15 cellular contexts compared by ENCODE assay signal in genomic region chr10:132670546-132670945, GRCh38.
"Had no signal": no experiment of that assay in that cellular context is flagged by ENCODE, and none has a peak within 500 bp of the region (broad histone marks: within the 10 kb centered on the region; RNA-seq: fewer than 3 reads in every experiment).

No MANE protein-coding gene starts in this region.

- H3K27me3 ChIP-seq: pancreas, vagina had no signal

- H3K4me3 Mint-ChIP-seq: activated CD4-positive, alpha-beta T cell treated with anti-CD3 and anti-CD28 coated beads, Interleukin-2, amount 10 ng/mL, durations not matched to agents 7 days and 5 days; activated naive CD4-positive, alpha-beta T cell treated with anti-CD3 and anti-CD28 coated beads, Interleukin-2, amount 50 U/mL, for 24 hours; brain; nephron had no signal

- DNase-seq: activated CD4-positive, alpha-beta T cell treated with anti-CD3 and anti-CD28 coated beads, Interleukin-2, amount 10 ng/mL, durations not matched to agents 7 days and 5 days; activated CD8-positive, alpha-beta memory T cell treated with anti-CD3 and anti-CD28 coated beads for 24 hours; amygdala; cerebellar nuclear complex; dermis blood vessel endothelial cell; left cardiac atrium; mammary epithelial cell; T1000 had no signal

- H3K4me3 ChIP-seq: pancreas, vagina had no signal

- H3K27ac ChIP-seq: pancreas, vagina had no signal

- H3K27ac Mint-ChIP-seq: activated CD4-positive, alpha-beta T cell treated with anti-CD3 and anti-CD28 coated beads, Interleukin-2, amount 10 ng/mL, durations not matched to agents 7 days and 5 days; activated naive CD4-positive, alpha-beta T cell treated with anti-CD3 and anti-CD28 coated beads, Interleukin-2, amount 50 U/mL, for 24 hours; activated T-helper 2 cell treated with anti-CD3 and anti-CD28 coated beads, Interferon-gamma antibody, Interleukin-2, Interleukin-4, amounts not matched to agents 10 μg/mL and 5 μg/mL and 100 μg/mL, durations not matched to agents 14 hours and 24 hours and 36 hours; brain; nephron had no signal

- ATAC-seq: esophagus mucosa, pancreas had no signal

- H3K9me3 ChIP-seq: pancreas, vagina had no signal

- H3K27me3 Mint-ChIP-seq: activated CD4-positive, alpha-beta T cell treated with anti-CD3 and anti-CD28 coated beads, Interleukin-2, amount 10 ng/mL, durations not matched to agents 7 days and 5 days; activated naive CD4-positive, alpha-beta T cell treated with anti-CD3 and anti-CD28 coated beads, Interleukin-2, amount 50 U/mL, for 24 hours had no signal

- H3K4me1 ChIP-seq: pancreas, vagina had no signal

- H3K9me3 Mint-ChIP-seq: activated CD4-positive, alpha-beta T cell treated with anti-CD3 and anti-CD28 coated beads, Interleukin-2, amount 10 ng/mL, durations not matched to agents 7 days and 5 days; activated naive CD4-positive, alpha-beta T cell treated with anti-CD3 and anti-CD28 coated beads, Interleukin-2, amount 50 U/mL, for 24 hours; activated T-helper 2 cell treated with anti-CD3 and anti-CD28 coated beads, Interferon-gamma antibody, Interleukin-2, Interleukin-4, amounts not matched to agents 10 μg/mL and 5 μg/mL and 100 μg/mL, durations not matched to agents 14 hours and 24 hours and 36 hours; nephron had no signal

- H3K36me3 ChIP-seq: pancreas, vagina had no signal
